29 cellular contexts compared by ENCODE assay signal in genomic region chr3:100489118-100489517, GRCh38. TPM values are rescaled to one million over a fixed set of nuclear protein-coding genes. Genes with fewer than 3 reads are reported as not detected.
DNase-seq lines count a peak whose midpoint lies in the region; ATAC-seq and TF ChIP-seq lines count a peak whose summit lies in the region.
"Had no signal": no experiment of that assay in that cellular context is flagged by ENCODE, and none has a peak within 500 bp of the region (broad histone marks: within the 10 kb centered on the region; RNA-seq: fewer than 3 reads in every experiment).

No MANE protein-coding gene starts in this region.

- no peak overlapping the region for H3K4me2 ChIP-seq in Karpas-422 (ENCODE audit: low read depth, low read length, poor library complexity, severe bottlenecking)
- H3K4me2 ChIP-seq: A549; BLaER1; BLaER1 treated with 17β-estradiol and CSF1 and Interleukin-3, amounts not matched to agents 10 nM and 100 nM had no signal

- H3K9me3 ChIP-seq in HEK293 (ENCODE audit: control insufficient read depth, insufficient read depth, low read depth, low read length) (no peaks in the 10 kb centered on the region), Karpas-422 (ENCODE audit: low read length) (no peaks in the 10 kb centered on the region), upper lobe of right lung (no peaks in the 10 kb centered on the region)
- H3K9me3 ChIP-seq: A549, BE2C, Caco-2 had no signal

- H3K27me3 ChIP-seq in Karpas-422 (ENCODE audit: low read length) (no peaks in the 10 kb centered on the region), upper lobe of right lung (no peaks in the 10 kb centered on the region)
- H3K27me3 ChIP-seq: BE2C had no signal

- H3K4me1 ChIP-seq in HEK293 (ENCODE audit: control insufficient read depth, insufficient read depth, low read length) (no peaks in the 10 kb centered on the region), Karpas-422 (ENCODE audit: low read length) (peaks cover 11% of the 10 kb centered on the region), upper lobe of right lung (no peaks in the 10 kb centered on the region)
- H3K4me1 ChIP-seq: BE2C, BLaER1, Caco-2 had no signal

- DNase-seq in Karpas-422: peak; percentile 15
- no peak for DNase-seq in upper lobe of right lung
- DNase-seq: 8988T; ACHN; AML-193; BE2C; C1 segment of cervical spinal cord; Caco-2; Calu3; CD4-positive, alpha-beta memory T cell; CD4-positive, alpha-beta T cell; CD4-positive, CD25-positive, alpha-beta regulatory T cell; CD8-positive, alpha-beta memory T cell; CD8-positive, alpha-beta T cell; COR-L47; DMS 273 treated with DMSO at 0.1 percent for 48 hours; DMS153; DMS53; DMS79; DMS79 treated with DMSO at 0.1 percent for 48 hours; DND-41; EL had no signal

- TF ChIP-seq CTCF in HEK293 (tag by site-specific recombination; IDR thresholded peaks at IDR 0.05) (no peak), upper lobe of right lung (IDR thresholded peaks at IDR 0.05) (no peak)

- CTCF ChIA-PET in HEK293 (lab: Yijun Ruan, JAX): no interaction called here

- H3K4me3 ChIP-seq in HEK293 (ENCODE audit: low read depth, low read length): no peak overlapping the region
- no peak overlapping the region for H3K4me3 ChIP-seq in Karpas-422 (ENCODE audit: low read length)
- H3K4me3 ChIP-seq in upper lobe of right lung: no peak overlapping the region
- H3K4me3 ChIP-seq: A549; BLaER1; BLaER1 treated with 17β-estradiol and CSF1 and Interleukin-3, amounts not matched to agents 10 nM and 100 nM had no signal

- H3K9ac ChIP-seq in Karpas-422 (ENCODE audit: low read length): no peak overlapping the region
- H3K9ac ChIP-seq: BLaER1; BLaER1 treated with 17β-estradiol and CSF1 and Interleukin-3, amounts not matched to agents 10 nM and 100 nM had no signal

- no peak for ATAC-seq in upper lobe of right lung
- no peak for ATAC-seq in GM19035 (IDR thresholded peaks at IDR 0.05; ENCODE audit: unreplicated experiment)
- ATAC-seq: A549; CD8-positive, alpha-beta T cell had no signal

- no peaks in the 10 kb centered on the region for H3K79me2 ChIP-seq in Karpas-422 (ENCODE audit: low read length)

- H3K27ac ChIP-seq in HEK293 (ENCODE audit: extremely low read depth, low read depth, low read length) (no peak overlapping the region), Karpas-422 (ENCODE audit: low read length) (no peak overlapping the region), upper lobe of right lung (no peak overlapping the region)
- H3K27ac ChIP-seq: 22Rv1; A549; BLaER1; BLaER1 treated with 17β-estradiol and CSF1 and Interleukin-3, amounts not matched to agents 10 nM and 100 nM; C4-2B had no signal

- POLR2A ChIA-PET in HEK293 (lab: Yijun Ruan, JAX): no interaction called here

- H2AFZ ChIP-seq in Karpas-422 (ENCODE audit: low read length): no peak overlapping the region

- no peaks in the 10 kb centered on the region for H4K20me1 ChIP-seq in Karpas-422 (ENCODE audit: insufficient read depth, low read depth, low read length)
- H4K20me1 ChIP-seq: BLaER1; BLaER1 treated with 17β-estradiol and CSF1 and Interleukin-3, amounts not matched to agents 10 nM and 100 nM had no signal

- H3K36me3 ChIP-seq in HEK293 (ENCODE audit: control insufficient read depth in 2 of 2, insufficient read depth in 1 of 2, low read length in 2 of 2): no peaks in the 10 kb centered on the region
- H3K36me3 ChIP-seq in Karpas-422 (ENCODE audit: insufficient read depth, low read length): no peaks in the 10 kb centered on the region
- no peaks in the 10 kb centered on the region for H3K36me3 ChIP-seq in upper lobe of right lung
- H3K36me3 ChIP-seq: BE2C; BLaER1; BLaER1 treated with 17β-estradiol and CSF1 and Interleukin-3, amounts not matched to agents 10 nM and 100 nM had no signal

- no peaks in the 10 kb centered on the region for H3K9me2 ChIP-seq in Karpas-422 (replicated peaks; ENCODE audit: insufficient read depth, low read length)

- intact Hi-C loops in upper lobe of right lung (cut with DNase I): no loop called here

TF ChIP-seq in HEK293, 187 proteins besides CTCF, POLR2A, EP300 and RAD21:
- TF ChIP-seq OVOL3 (tag by site-specific recombination; IDR thresholded peaks at IDR 0.05): no peak
- peak; percentile 95 for TF ChIP-seq ZNF529 (tag by site-specific recombination; IDR thresholded peaks at IDR 0.05; ENCODE audit: insufficient replicate concordance)
TF ChIP-seq in HEK293: peak in this region for 1.

RNA-seq across cellular contexts. Expression of gene TMEM45A, which starts 3.3 kb away (rescaled TPM):
- total RNA-seq in Karpas-422 (2014; rRNA removed; shearing (Covaris generic); ENCODE audit: low replicate concordance): 0.11 and 1.3 TPM in 2 replicates
- total RNA-seq in upper lobe of right lung: 15.9 TPM
